Comparison of ENCODE assay signal across 18 cellular contexts in genomic region chrX:130826249-130826648, GRCh38.
DNase-seq lines count a peak whose midpoint lies in the region; ATAC-seq and TF ChIP-seq lines count a peak whose summit lies in the region.
"Had no signal": no experiment of that assay in that cellular context is flagged by ENCODE, and none has a peak within 500 bp of the region (broad histone marks: within the 10 kb centered on the region; RNA-seq: fewer than 3 reads in every experiment).

No MANE protein-coding gene starts in this region.

- ATAC-seq in Right ventricle myocardium superior (ENCODE audit: poor library complexity), result no peak
- no peak for ATAC-seq in gastrocnemius medialis
- no peak for ATAC-seq in HG02938 (IDR thresholded peaks at IDR 0.05; ENCODE audit: unreplicated experiment)
- ATAC-seq in HG02571 (IDR thresholded peaks at IDR 0.05; ENCODE audit: unreplicated experiment), result no peak

- DNase-seq in DMS79 (lab: John Stamatoyannopoulos, UW) (peak; percentile 43), NCI-H1105 (lab: John Stamatoyannopoulos, UW) (peak; percentile 63), NCI-H2107 treated with DMSO at 0.1 percent for 48 hours (lab: John Stamatoyannopoulos, UW; ENCODE audit: unreplicated experiment) (peak; percentile 80), NCI-H748 (lab: John Stamatoyannopoulos, UW; ENCODE audit: unreplicated experiment) (peak; percentile 86), Right ventricle myocardium superior (no peak), gastrocnemius medialis (no peak)
- DNase-seq: EL, IMR-90, NCI-H2029 treated with DMSO at 0.1 percent for 48 hours, NCI-H446, NCI-H526 treated with DMSO at 0.1 percent for 48 hours, OCI-M1, SHP77 treated with DMSO at 0.1 percent for 48 hours, T-helper 1 cell, T-helper 9 cell had no signal

- intact Hi-C loops in Right ventricle myocardium superior (cut with DNase I) (no loop called here), gastrocnemius medialis (cut with DNase I; ENCODE audit: low total_unique reads) (no loop called here)

- TF ChIP-seq CTCF in gastrocnemius medialis (IDR thresholded peaks at IDR 0.05 in 4 of 5, conservative IDR thresholded peaks at IDR 0.05 in 1 of 5), result no peak

- in situ Hi-C loops in gastrocnemius medialis (cut with MboI; ENCODE audit: low sequenced_read_pairs in 4 of 4), result no loop called here

- H3K27ac ChIP-seq in gastrocnemius medialis, result no peak overlapping the region
- H3K27ac ChIP-seq: HL-60 had no signal

- H3K27me3 ChIP-seq in gastrocnemius medialis, result no peaks in the 10 kb centered on the region

- no peak overlapping the region for H3K4me3 ChIP-seq in gastrocnemius medialis

- H3K36me3 ChIP-seq in gastrocnemius medialis, result no peaks in the 10 kb centered on the region

- no peaks in the 10 kb centered on the region for H3K4me1 ChIP-seq in gastrocnemius medialis

- no peak for TF ChIP-seq POLR2A in gastrocnemius medialis (IDR thresholded peaks at IDR 0.05)

- no peaks in the 10 kb centered on the region for H3K9me3 ChIP-seq in gastrocnemius medialis

Comparison
In these comparisons a context has a peak if more than half of its experiments do, and no peak if none do; other contexts are left out.
1. DNase-seq: peak in DMS79 (single experiment), NCI-H1105 (single experiment), NCI-H2107 treated with DMSO at 0.1 percent for 48 hours (single experiment) and NCI-H748 (single experiment); none in Right ventricle myocardium superior (single experiment) and gastrocnemius medialis (0 of 2).